Comparison of ENCODE assay signal across 1 cellular context in the genomic region with DNA sequence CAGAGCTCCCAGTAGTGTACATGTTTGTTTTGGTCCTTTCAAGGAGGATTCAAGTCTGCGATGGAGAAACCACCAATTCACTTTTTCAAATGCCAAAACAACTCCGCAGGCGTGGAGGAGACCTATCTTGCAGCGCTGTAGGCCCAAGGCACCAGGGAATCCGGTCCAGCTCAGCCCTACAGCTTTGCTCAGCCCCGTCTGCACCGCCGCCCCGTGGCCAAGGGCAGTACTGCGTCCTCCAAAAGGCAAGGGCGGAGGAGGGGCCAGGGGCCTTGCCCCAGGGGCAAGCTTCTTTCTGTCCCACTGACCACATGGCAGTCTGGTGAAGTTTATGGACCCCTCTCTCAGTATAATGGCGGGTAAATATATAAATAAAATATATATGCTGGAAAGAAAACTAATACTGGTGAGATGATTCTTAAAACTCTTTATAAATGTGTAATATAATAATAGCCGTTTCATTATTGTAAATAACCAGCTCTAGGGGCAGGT.
TF ChIP-seq lines count a peak whose summit lies in the region.

No MANE protein-coding gene starts in this region.

TF ChIP-seq in HepG2, 621 proteins besides CTCF, POLR2A, EP300 and RAD21 (continued from another document and continues in another):
- TF ChIP-seq ZFY (CRISPR knock-in tag; IDR thresholded peaks at IDR 0.05) (peak; percentile 44; the same call in 1 of the 2 replicates), GMEB1 (CRISPR knock-in tag; IDR thresholded peaks at IDR 0.05; ENCODE audit: borderline replicate concordance) (0 out of 2 replicates have a peak, but pooled peaks have one; percentile 34), ZNF687 (CRISPR knock-in tag; IDR thresholded peaks at IDR 0.05) (peak; percentile 65), ZNF335 (CRISPR knock-in tag; IDR thresholded peaks at IDR 0.05) (0 out of 2 replicates have a peak, but pooled peaks have one; percentile 48), FOXP1 (IDR thresholded peaks at IDR 0.05) (no peak), FOXP1 (CRISPR knock-in tag; IDR thresholded peaks at IDR 0.05) (no peak), ZNF788 (CRISPR knock-in tag; IDR thresholded peaks at IDR 0.05; ENCODE audit: borderline replicate concordance) (peak; percentile 48; the same call in 1 of the 2 replicates), ZNF792 (CRISPR knock-in tag; IDR thresholded peaks at IDR 0.05) (0 out of 2 replicates have a peak, but pooled peaks have one; percentile 43), NR1H2 (CRISPR knock-in tag; IDR thresholded peaks at IDR 0.05; ENCODE audit: borderline replicate concordance, low read depth) (no peak), HOXA3 (CRISPR knock-in tag; IDR thresholded peaks at IDR 0.05) (no peak), ZNF274 (CRISPR knock-in tag; IDR thresholded peaks at IDR 0.05) (no peak), TEAD2 (CRISPR knock-in tag; IDR thresholded peaks at IDR 0.05) (no peak), ZBTB38 (CRISPR knock-in tag; IDR thresholded peaks at IDR 0.05) (0 out of 2 replicates have a peak, but pooled peaks have one; percentile 26), ZNF83 (CRISPR knock-in tag; IDR thresholded peaks at IDR 0.05; ENCODE audit: borderline replicate concordance) (no peak), ZNF331 (CRISPR knock-in tag; IDR thresholded peaks at IDR 0.05) (peak; percentile 74), FOSL2 (CRISPR knock-in tag; IDR thresholded peaks at IDR 0.05) (peak; percentile 43), HMGXB4 (CRISPR knock-in tag; IDR thresholded peaks at IDR 0.05; ENCODE audit: borderline replicate concordance in 1 of 2, low read depth in 1 of 2) (peak; percentile 44 to 84), KDM5B (CRISPR knock-in tag; IDR thresholded peaks at IDR 0.05; ENCODE audit: borderline replicate concordance) (peak; percentile 24; the same call in 1 of the 2 replicates), FOXA3 (CRISPR knock-in tag; IDR thresholded peaks at IDR 0.05) (no peak), MYC (CRISPR knock-in tag; IDR thresholded peaks at IDR 0.05; ENCODE audit: borderline replicate concordance) (peak; percentile 40; the same call in 1 of the 2 replicates), ZNF512B (CRISPR knock-in tag; IDR thresholded peaks at IDR 0.05; ENCODE audit: borderline replicate concordance) (no peak), THAP11 (CRISPR knock-in tag; IDR thresholded peaks at IDR 0.05) (peak; percentile 43; the same call in 1 of the 2 replicates)
- TF ChIP-seq, protein P1, sequence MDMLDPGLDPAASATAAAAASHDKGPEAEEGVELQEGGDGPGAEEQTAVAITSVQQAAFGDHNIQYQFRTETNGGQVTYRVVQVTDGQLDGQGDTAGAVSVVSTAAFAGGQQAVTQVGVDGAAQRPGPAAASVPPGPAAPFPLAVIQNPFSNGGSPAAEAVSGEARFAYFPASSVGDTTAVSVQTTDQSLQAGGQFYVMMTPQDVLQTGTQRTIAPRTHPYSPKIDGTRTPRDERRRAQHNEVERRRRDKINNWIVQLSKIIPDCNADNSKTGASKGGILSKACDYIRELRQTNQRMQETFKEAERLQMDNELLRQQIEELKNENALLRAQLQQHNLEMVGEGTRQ (IDR thresholded peaks at IDR 0.05; ENCODE audit: low read depth, low read length), result no peak
- TF ChIP-seq, protein P1 (CRISPR knock-in tag; IDR thresholded peaks at IDR 0.05; ENCODE audit: borderline replicate concordance), result no peak
- TF ChIP-seq, protein P2, sequence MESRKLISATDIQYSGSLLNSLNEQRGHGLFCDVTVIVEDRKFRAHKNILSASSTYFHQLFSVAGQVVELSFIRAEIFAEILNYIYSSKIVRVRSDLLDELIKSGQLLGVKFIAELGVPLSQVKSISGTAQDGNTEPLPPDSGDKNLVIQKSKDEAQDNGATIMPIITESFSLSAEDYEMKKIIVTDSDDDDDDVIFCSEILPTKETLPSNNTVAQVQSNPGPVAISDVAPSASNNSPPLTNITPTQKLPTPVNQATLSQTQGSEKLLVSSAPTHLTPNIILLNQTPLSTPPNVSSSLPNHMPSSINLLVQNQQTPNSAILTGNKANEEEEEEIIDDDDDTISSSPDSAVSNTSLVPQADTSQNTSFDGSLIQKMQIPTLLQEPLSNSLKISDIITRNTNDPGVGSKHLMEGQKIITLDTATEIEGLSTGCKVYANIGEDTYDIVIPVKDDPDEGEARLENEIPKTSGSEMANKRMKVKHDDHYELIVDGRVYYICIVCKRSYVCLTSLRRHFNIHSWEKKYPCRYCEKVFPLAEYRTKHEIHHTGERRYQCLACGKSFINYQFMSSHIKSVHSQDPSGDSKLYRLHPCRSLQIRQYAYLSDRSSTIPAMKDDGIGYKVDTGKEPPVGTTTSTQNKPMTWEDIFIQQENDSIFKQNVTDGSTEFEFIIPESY (CRISPR knock-in tag; IDR thresholded peaks at IDR 0.05), result 0 out of 2 replicates have a peak, but pooled peaks have one; percentile 37
- TF ChIP-seq, protein P3, sequence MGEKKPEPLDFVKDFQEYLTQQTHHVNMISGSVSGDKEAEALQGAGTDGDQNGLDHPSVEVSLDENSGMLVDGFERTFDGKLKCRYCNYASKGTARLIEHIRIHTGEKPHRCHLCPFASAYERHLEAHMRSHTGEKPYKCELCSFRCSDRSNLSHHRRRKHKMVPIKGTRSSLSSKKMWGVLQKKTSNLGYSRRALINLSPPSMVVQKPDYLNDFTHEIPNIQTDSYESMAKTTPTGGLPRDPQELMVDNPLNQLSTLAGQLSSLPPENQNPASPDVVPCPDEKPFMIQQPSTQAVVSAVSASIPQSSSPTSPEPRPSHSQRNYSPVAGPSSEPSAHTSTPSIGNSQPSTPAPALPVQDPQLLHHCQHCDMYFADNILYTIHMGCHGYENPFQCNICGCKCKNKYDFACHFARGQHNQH (CRISPR knock-in tag; IDR thresholded peaks at IDR 0.05), result peak; percentile 70; the same call in 1 of the 2 replicates
- TF ChIP-seq, protein P4, sequence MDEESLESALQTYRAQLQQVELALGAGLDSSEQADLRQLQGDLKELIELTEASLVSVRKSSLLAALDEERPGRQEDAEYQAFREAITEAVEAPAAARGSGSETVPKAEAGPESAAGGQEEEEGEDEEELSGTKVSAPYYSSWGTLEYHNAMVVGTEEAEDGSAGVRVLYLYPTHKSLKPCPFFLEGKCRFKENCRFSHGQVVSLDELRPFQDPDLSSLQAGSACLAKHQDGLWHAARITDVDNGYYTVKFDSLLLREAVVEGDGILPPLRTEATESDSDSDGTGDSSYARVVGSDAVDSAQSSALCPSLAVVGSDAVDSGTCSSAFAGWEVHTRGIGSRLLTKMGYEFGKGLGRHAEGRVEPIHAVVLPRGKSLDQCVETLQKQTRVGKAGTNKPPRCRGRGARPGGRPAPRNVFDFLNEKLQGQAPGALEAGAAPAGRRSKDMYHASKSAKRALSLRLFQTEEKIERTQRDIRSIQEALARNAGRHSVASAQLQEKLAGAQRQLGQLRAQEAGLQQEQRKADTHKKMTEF (CRISPR knock-in tag; IDR thresholded peaks at IDR 0.05), result peak; percentile 47; the same call in 1 of the 2 replicates
- TF ChIP-seq, protein P5, sequence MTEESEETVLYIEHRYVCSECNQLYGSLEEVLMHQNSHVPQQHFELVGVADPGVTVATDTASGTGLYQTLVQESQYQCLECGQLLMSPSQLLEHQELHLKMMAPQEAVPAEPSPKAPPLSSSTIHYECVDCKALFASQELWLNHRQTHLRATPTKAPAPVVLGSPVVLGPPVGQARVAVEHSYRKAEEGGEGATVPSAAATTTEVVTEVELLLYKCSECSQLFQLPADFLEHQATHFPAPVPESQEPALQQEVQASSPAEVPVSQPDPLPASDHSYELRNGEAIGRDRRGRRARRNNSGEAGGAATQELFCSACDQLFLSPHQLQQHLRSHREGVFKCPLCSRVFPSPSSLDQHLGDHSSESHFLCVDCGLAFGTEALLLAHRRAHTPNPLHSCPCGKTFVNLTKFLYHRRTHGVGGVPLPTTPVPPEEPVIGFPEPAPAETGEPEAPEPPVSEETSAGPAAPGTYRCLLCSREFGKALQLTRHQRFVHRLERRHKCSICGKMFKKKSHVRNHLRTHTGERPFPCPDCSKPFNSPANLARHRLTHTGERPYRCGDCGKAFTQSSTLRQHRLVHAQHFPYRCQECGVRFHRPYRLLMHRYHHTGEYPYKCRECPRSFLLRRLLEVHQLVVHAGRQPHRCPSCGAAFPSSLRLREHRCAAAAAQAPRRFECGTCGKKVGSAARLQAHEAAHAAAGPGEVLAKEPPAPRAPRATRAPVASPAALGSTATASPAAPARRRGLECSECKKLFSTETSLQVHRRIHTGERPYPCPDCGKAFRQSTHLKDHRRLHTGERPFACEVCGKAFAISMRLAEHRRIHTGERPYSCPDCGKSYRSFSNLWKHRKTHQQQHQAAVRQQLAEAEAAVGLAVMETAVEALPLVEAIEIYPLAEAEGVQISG (CRISPR knock-in tag; IDR thresholded peaks at IDR 0.05), result peak; percentile 19; the same call in 1 of the 2 replicates
- TF ChIP-seq, protein P6, sequence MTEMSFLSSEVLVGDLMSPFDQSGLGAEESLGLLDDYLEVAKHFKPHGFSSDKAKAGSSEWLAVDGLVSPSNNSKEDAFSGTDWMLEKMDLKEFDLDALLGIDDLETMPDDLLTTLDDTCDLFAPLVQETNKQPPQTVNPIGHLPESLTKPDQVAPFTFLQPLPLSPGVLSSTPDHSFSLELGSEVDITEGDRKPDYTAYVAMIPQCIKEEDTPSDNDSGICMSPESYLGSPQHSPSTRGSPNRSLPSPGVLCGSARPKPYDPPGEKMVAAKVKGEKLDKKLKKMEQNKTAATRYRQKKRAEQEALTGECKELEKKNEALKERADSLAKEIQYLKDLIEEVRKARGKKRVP (CRISPR knock-in tag; IDR thresholded peaks at IDR 0.05), result no peak
